ENCODE assay signal across 1 cellular context in genomic region chr11:9001736-9002135, GRCh38.
TF ChIP-seq lines count a peak whose summit lies in the region.

No MANE protein-coding gene starts in this region.

TF ChIP-seq in IMR-90, 13 proteins besides CTCF, POLR2A, EP300 and RAD21 (continued from another document):
- TF ChIP-seq USF2 (IDR thresholded peaks at IDR 0.05; ENCODE audit: low read depth, low read length): no peak; the same call in 1 of the 2 replicates
- TF ChIP-seq SMC3 (IDR thresholded peaks at IDR 0.05; ENCODE audit: low read depth, low read length): no peak
